Comparison of ENCODE assay signal across 1 cellular context in genomic region chr14:59428581-59429012, GRCh38.
A peak's percentile ranks its signal among the peaks of the same experiment; 100 is the strongest.
TF ChIP-seq lines count a peak whose summit lies in the region.

No MANE protein-coding gene starts in this region.

TF ChIP-seq in endothelial cell of umbilical vein, 7 proteins besides CTCF, POLR2A, EP300 and RAD21:
- TF ChIP-seq JUN (IDR thresholded peaks at IDR 0.05; ENCODE audit: borderline replicate concordance, insufficient read depth, insufficient read length, low read depth) (peak; percentile 54), POLR2AphosphoS5 (IDR thresholded peaks at IDR 0.05; ENCODE audit: insufficient read depth, low read depth, low read length) (no peak), FOS (IDR thresholded peaks at IDR 0.05; ENCODE audit: borderline replicate concordance, insufficient read depth, low read length) (peak; percentile 79), EZH2 (IDR thresholded peaks at IDR 0.05; ENCODE audit: borderline replicate concordance, low read depth, low read length, severe bottlenecking) (no peak), GATA2 (IDR thresholded peaks at IDR 0.05; ENCODE audit: insufficient read depth, insufficient read length, low read depth, low read length) (no peak), MYC (IDR thresholded peaks at IDR 0.05; ENCODE audit: low read depth, low read length) (no peak)
- TF ChIP-seq, protein P1, sequence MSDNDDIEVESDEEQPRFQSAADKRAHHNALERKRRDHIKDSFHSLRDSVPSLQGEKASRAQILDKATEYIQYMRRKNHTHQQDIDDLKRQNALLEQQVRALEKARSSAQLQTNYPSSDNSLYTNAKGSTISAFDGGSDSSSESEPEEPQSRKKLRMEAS (IDR thresholded peaks at IDR 0.05; ENCODE audit: insufficient read depth, insufficient read length), result no peak
